ENCODE assay signal across 1 cellular context in genomic region chr2:63751901-63752300, GRCh38.
TF ChIP-seq lines count a peak whose summit lies in the region.

No MANE protein-coding gene starts in this region.

TF ChIP-seq in IMR-90, 13 proteins besides CTCF, POLR2A, EP300 and RAD21:
- TF ChIP-seq FOS (IDR thresholded peaks at IDR 0.05; ENCODE audit: low read depth, low read length) (no peak), BHLHE40 (IDR thresholded peaks at IDR 0.05; ENCODE audit: low read depth, low read length) (no peak), RCOR1 (IDR thresholded peaks at IDR 0.05; ENCODE audit: insufficient replicate concordance, low read length) (no peak), ELK1 (IDR thresholded peaks at IDR 0.05; ENCODE audit: borderline replicate concordance, low read depth, low read length) (no peak), CHD1 (IDR thresholded peaks at IDR 0.05; ENCODE audit: low read depth, low read length) (no peak), RFX5 (IDR thresholded peaks at IDR 0.05; ENCODE audit: low read depth, low read length) (no peak), SMC3 (IDR thresholded peaks at IDR 0.05; ENCODE audit: low read depth, low read length) (no peak), CEBPB (IDR thresholded peaks at IDR 0.05; ENCODE audit: low read depth, low read length) (no peak), USF2 (IDR thresholded peaks at IDR 0.05; ENCODE audit: low read depth, low read length) (no peak), NFE2L2 (IDR thresholded peaks at IDR 0.05; ENCODE audit: low read depth, low read length) (no peak), MAFK (IDR thresholded peaks at IDR 0.05; ENCODE audit: low read depth, low read length) (no peak)
